ENCODE assay signal across 1 cellular context in genomic region chr17:77881545-77881944, GRCh38.
TF ChIP-seq lines count a peak whose summit lies in the region.

No MANE protein-coding gene starts in this region.

TF ChIP-seq in neural cell, 6 proteins besides CTCF, POLR2A, EP300 and RAD21 (continued from another document):
- TF ChIP-seq REST (IDR thresholded peaks at IDR 0.05; ENCODE audit: borderline replicate concordance), result no peak
- TF ChIP-seq EZH2 (IDR thresholded peaks at IDR 0.05; ENCODE audit: borderline replicate concordance, insufficient read depth, low read length, poor library complexity, severe bottlenecking), result no peak
- TF ChIP-seq MXI1 (conservative IDR thresholded peaks at IDR 0.05; ENCODE audit: poor library complexity, severe bottlenecking), result no peak
- no peak for TF ChIP-seq POLR2AphosphoS5 (IDR thresholded peaks at IDR 0.05)
